In genomic region chr18:3262234-3263171, GRCh38 we compare ENCODE assay signal across 9 cellular contexts. TPM values are rescaled to one million over a fixed set of nuclear protein-coding genes. Genes with fewer than 3 reads are reported as not detected.
DNase-seq lines count a peak whose midpoint lies in the region; ATAC-seq and TF ChIP-seq lines count a peak whose summit lies in the region.
"Had no signal": no experiment of that assay in that cellular context is flagged by ENCODE, and none has a peak within 500 bp of the region (broad histone marks: within the 10 kb centered on the region; RNA-seq: fewer than 3 reads in every experiment).

No MANE protein-coding gene starts in this region.

- DNase-seq in NCI-H2227 (lab: John Stamatoyannopoulos, UW; ENCODE audit: unreplicated experiment): peak; percentile 27
- no peak for DNase-seq in NCI-H2227 treated with DMSO at 0.1 percent for 48 hours (lab: John Stamatoyannopoulos, UW)
- peak in 4 of 5 donors; percentile 22 to 49 (median 31) for DNase-seq in T-helper 1 cell
- no peak for DNase-seq in choroid plexus epithelial cell (ENCODE audit: low read depth)
- no peak for DNase-seq in lower leg skin (ENCODE audit: low spot score in 2 of 2)
- DNase-seq in substantia nigra (lab: John Stamatoyannopoulos, UW): peak in 3 of 49 donors; percentile 43 to 68 (median 60)
- DNase-seq in GM19238 (ENCODE audit: insufficient read length, low spot score): no peak

- H3K4me3 ChIP-seq in choroid plexus epithelial cell (ENCODE audit: low read depth, low read length) (peak overlapping the region; percentile 83), lower leg skin (ENCODE audit: low read depth, poor library complexity, severe bottlenecking) (peak overlapping the region; percentile 100)

- peak; percentile 38 for ATAC-seq in HG03095 (IDR thresholded peaks at IDR 0.05; ENCODE audit: unreplicated experiment)

- no peak for TF ChIP-seq POLR2A in lower leg skin (IDR thresholded peaks at IDR 0.05)

- H3K27ac ChIP-seq in substantia nigra (ENCODE audit: low read depth, low read length, poor library complexity, severe bottlenecking): peak overlapping the region; percentile 88

- WGBS in lower leg skin, 2 donors: 0% methylated on average over 29 to 63 of the region's 69 CpGs

- TF ChIP-seq CTCF in choroid plexus epithelial cell (conservative IDR thresholded peaks at IDR 0.05; ENCODE audit: low read depth, low read length) (no peak), lower leg skin (IDR thresholded peaks at IDR 0.05) (no peak)

- intact Hi-C loops in lower leg skin (cut with DNase I; ENCODE audit: low total_unique reads): no loop called here

RNA-seq across cellular contexts. Expression of gene MYL12B, which starts 0.6 kb away (rescaled TPM):
- 100 to 1,000 TPM; 240 to 360 (median 286) TPM for total RNA-seq in lower leg skin

RNA-seq across cellular contexts. Expression of gene MYL12A, which starts 14.9 kb away (rescaled TPM):
- total RNA-seq in lower leg skin: 100 to 1,000 TPM; 240 to 337 (median 294) TPM

RNA-seq across cellular contexts. Expression of gene MYOM1, which starts 42.7 kb away (rescaled TPM):
- total RNA-seq in lower leg skin: 1 to 10 TPM in 3 of 4 donors, under 1 TPM in 1; 0.67 to 2.1 (median 1.5) TPM
- total RNA-seq: Daoy had no signal

Comparison
In these comparisons a context has a peak if more than half of its experiments do, and no peak if none do; other contexts are left out.
1. DNase-seq: peak in NCI-H2227 (single experiment) and T-helper 1 cell (4 of 5); none in NCI-H2227 treated with DMSO at 0.1 percent for 48 hours (single experiment), choroid plexus epithelial cell (single experiment), lower leg skin (0 of 2) and GM19238 (single experiment).